11 cellular contexts compared by ENCODE assay signal in the genomic region with DNA sequence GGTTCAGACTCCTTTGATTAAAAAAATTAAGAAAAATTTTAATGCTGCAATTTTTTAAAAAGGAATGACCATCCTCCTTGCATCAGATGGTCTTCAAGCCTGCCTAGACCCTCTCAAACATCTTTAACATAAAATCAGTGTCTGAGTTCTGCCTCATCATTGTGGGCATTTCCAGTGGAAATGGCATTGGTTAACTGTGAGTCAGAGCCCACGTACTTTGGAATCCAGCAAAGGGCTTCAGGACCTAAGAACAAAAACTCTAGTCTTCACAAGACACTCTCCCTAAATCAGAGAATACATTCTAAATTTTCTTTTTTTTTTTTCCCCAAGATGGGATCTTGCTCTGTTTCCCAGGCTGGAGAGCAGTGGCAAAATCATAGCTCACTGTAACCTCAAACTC. TPM values are rescaled to one million over a fixed set of nuclear protein-coding genes. Genes with fewer than 3 reads are reported as not detected.
DNase-seq lines count a peak whose midpoint lies in the region; ATAC-seq and TF ChIP-seq lines count a peak whose summit lies in the region.
"Had no signal": no experiment of that assay in that cellular context is flagged by ENCODE, and none has a peak within 500 bp of the region (broad histone marks: within the 10 kb centered on the region; RNA-seq: fewer than 3 reads in every experiment).

No MANE protein-coding gene starts in this region.

- no peak overlapping the region for H2BK15ac ChIP-seq in mesendoderm (replicated peaks; ENCODE audit: low read depth)

- H3K27me3 ChIP-seq in A673 (replicated peaks; ENCODE audit: insufficient read depth, low read depth, low read length, poor library complexity) (no peaks in the 10 kb centered on the region), mesendoderm (ENCODE audit: insufficient read depth, low read length, poor library complexity) (no peaks in the 10 kb centered on the region)
- H3K27me3 ChIP-seq: colonic mucosa had no signal

- no peak overlapping the region for H3K4me2 ChIP-seq in mesendoderm (ENCODE audit: low read length)

- H3K27ac Mint-ChIP-seq in activated T-helper 17 cell treated with anti-CD3 and anti-CD28 coated beads, Interleukin-2, amount 50 U/mL, for 72 hours: peak overlapping the region; percentile 74

- H3K9me3 Mint-ChIP-seq in activated T-helper 17 cell treated with anti-CD3 and anti-CD28 coated beads, Interleukin-2, amount 50 U/mL, for 72 hours: no peaks in the 10 kb centered on the region

- H3K56ac ChIP-seq in mesendoderm (ENCODE audit: low read length): no peak overlapping the region

- no peak overlapping the region for H4K5ac ChIP-seq in mesendoderm (ENCODE audit: low read length)

- no peaks in the 10 kb centered on the region for H3K27me3 Mint-ChIP-seq in activated T-helper 17 cell treated with anti-CD3 and anti-CD28 coated beads, Interleukin-2, amount 50 U/mL, for 72 hours

- H3K36me3 ChIP-seq in A673 (ENCODE audit: insufficient read depth, low read length, poor library complexity, severe bottlenecking) (peaks cover 82% of the 10 kb centered on the region), mesendoderm (ENCODE audit: control insufficient read depth, insufficient read depth, low read length) (peaks cover 12% of the 10 kb centered on the region)

- DNase-seq in A673 (ENCODE audit: low spot score) (no peak), GM04503 (ENCODE audit: low read depth) (peak; percentile 35), foreskin melanocyte (peak; percentile 85), mesendoderm (no peak), middle frontal gyrus (ENCODE audit: extremely low spot score, low spot score) (no peak), NCI-H2227 (lab: John Stamatoyannopoulos, UW; ENCODE audit: unreplicated experiment) (no peak), DMS 273 (lab: John Stamatoyannopoulos, UW; ENCODE audit: unreplicated experiment) (no peak)
- DNase-seq: activated CD4-positive, alpha-beta T cell treated with anti-CD3 and anti-CD28 coated beads for 4 hours; colonic mucosa; DMS153 had no signal

- POLR2A ChIA-PET in A673 (lab: Charles Lee; ENCODE audit: low non-redundant PET): no interaction called here

- no peak for TF ChIP-seq CTCF in A673 (conservative IDR thresholded peaks at IDR 0.05; ENCODE audit: low read depth, low read length)

- no peak overlapping the region for H2AK5ac ChIP-seq in mesendoderm (ENCODE audit: low read length)

- no peak overlapping the region for H2BK120ac ChIP-seq in mesendoderm (ENCODE audit: low read depth, low read length)

- H3K36me3 Mint-ChIP-seq in activated T-helper 17 cell treated with anti-CD3 and anti-CD28 coated beads, Interleukin-2, amount 50 U/mL, for 72 hours (ENCODE audit: low read depth): peaks cover 100% of the 10 kb centered on the region

- H3K4me3 ChIP-seq in A673 (ENCODE audit: low read depth, low read length, poor library complexity, severe bottlenecking): no peak overlapping the region
- no peak overlapping the region for H3K4me3 ChIP-seq in mesendoderm (ENCODE audit: low read length)
- H3K4me3 ChIP-seq: colonic mucosa had no signal

- BruUV-seq in A673 (replicated peaks; lab: Mats Ljungman, UMichigan): no TSS peak

- no peak overlapping the region for H4K8ac ChIP-seq in mesendoderm (ENCODE audit: low read depth, low read length)

- H3K18ac ChIP-seq in mesendoderm (ENCODE audit: low read length): no peak overlapping the region

- no peak overlapping the region for H2BK5ac ChIP-seq in mesendoderm (ENCODE audit: low read length)

- H3K23ac ChIP-seq in mesendoderm (ENCODE audit: low read length): no peak overlapping the region

- H3K4me3 Mint-ChIP-seq in activated T-helper 17 cell treated with anti-CD3 and anti-CD28 coated beads, Interleukin-2, amount 50 U/mL, for 72 hours: peak overlapping the region; percentile 35

- no peaks in the 10 kb centered on the region for H3K79me2 ChIP-seq in mesendoderm (ENCODE audit: control insufficient read depth, insufficient read depth, low read length)

- intact Hi-C loops in A673 (cut with micrococcal nuclease; ENCODE audit: unreplicated experiment): no loop called here

- H3K4me1 ChIP-seq in A673 (ENCODE audit: insufficient read depth, low read length, poor library complexity, severe bottlenecking): peaks cover 16% of the 10 kb centered on the region
- H3K4me1 ChIP-seq in mesendoderm (ENCODE audit: control insufficient read depth, low read depth, low read length): no peaks in the 10 kb centered on the region
- H3K4me1 ChIP-seq: colonic mucosa had no signal

- CTCF ChIA-PET in A673 (lab: Charles Lee): no interaction called here

- no peak overlapping the region for H3K4ac ChIP-seq in mesendoderm (ENCODE audit: low read depth, low read length)

- no peak overlapping the region for H3K9ac ChIP-seq in mesendoderm (ENCODE audit: low read length)

- no peaks in the 10 kb centered on the region for H3K9me3 ChIP-seq in A673 (ENCODE audit: low read depth, low read length, poor library complexity, severe bottlenecking)
- H3K9me3 ChIP-seq: colonic mucosa had no signal

- ATAC-seq in activated T-helper 17 cell treated with anti-CD3 and anti-CD28 coated beads, Interleukin-2, amount 50 U/mL, for 72 hours (replicated peaks): peak; percentile 61

- peak overlapping the region; percentile 59 for H3K27ac ChIP-seq in A673 (ENCODE audit: low read depth, low read length, poor library complexity, severe bottlenecking)
- H3K27ac ChIP-seq in mesendoderm (ENCODE audit: low read depth, low read length): no peak overlapping the region
- H3K27ac ChIP-seq: colonic mucosa had no signal

- H3K4me1 Mint-ChIP-seq in activated T-helper 17 cell treated with anti-CD3 and anti-CD28 coated beads, Interleukin-2, amount 50 U/mL, for 72 hours: peaks cover 13% of the 10 kb centered on the region

- H3K79me1 ChIP-seq in mesendoderm (ENCODE audit: low read length): peaks cover 5% of the 10 kb centered on the region

- WGBS in mesendoderm (ENCODE audit: extremely low coverage, insufficient coverage, low lambda C conversion rate): no CpG with 5 or more reads among the region's 1 CpG

RNA-seq across cellular contexts. Expression of a gene that starts 9.4 kb away (rescaled TPM):
- 40.8 and 41.5 TPM in 2 replicates for total RNA-seq in A673 (2021)
- total RNA-seq in activated T-helper 17 cell treated with anti-CD3 and anti-CD28 coated beads, Interleukin-2, amount 50 U/mL, for 72 hours: 10 to 100 TPM; 17.9 to 36.8 TPM
- 49.6 TPM for polyA plus RNA-seq in mesendoderm (2013, experiment 1 of 2)
- 50.1 TPM for polyA plus RNA-seq in mesendoderm (2013, experiment 2 of 2)

RNA-seq across cellular contexts. Expression of a gene that starts 26.9 kb away (rescaled TPM):
- total RNA-seq in A673 (2021): 354 and 367 TPM in 2 replicates
- total RNA-seq in activated T-helper 17 cell treated with anti-CD3 and anti-CD28 coated beads, Interleukin-2, amount 50 U/mL, for 72 hours: 100 to 1,000 TPM; 334 to 423 TPM
- 244 TPM for polyA plus RNA-seq in mesendoderm (2013, experiment 1 of 2)
- polyA plus RNA-seq in mesendoderm (2013, experiment 2 of 2): 252 TPM

Comparison
In these comparisons a context has a peak if more than half of its experiments do, and no peak if none do; other contexts are left out.
1. DNase-seq: peak in GM04503 (single experiment) and foreskin melanocyte (single experiment); none in A673 (single experiment), mesendoderm (single experiment), middle frontal gyrus (single experiment), NCI-H2227 (single experiment) and DMS 273 (single experiment).